ENCODE assay signal across 8 cellular contexts in the genomic region with DNA sequence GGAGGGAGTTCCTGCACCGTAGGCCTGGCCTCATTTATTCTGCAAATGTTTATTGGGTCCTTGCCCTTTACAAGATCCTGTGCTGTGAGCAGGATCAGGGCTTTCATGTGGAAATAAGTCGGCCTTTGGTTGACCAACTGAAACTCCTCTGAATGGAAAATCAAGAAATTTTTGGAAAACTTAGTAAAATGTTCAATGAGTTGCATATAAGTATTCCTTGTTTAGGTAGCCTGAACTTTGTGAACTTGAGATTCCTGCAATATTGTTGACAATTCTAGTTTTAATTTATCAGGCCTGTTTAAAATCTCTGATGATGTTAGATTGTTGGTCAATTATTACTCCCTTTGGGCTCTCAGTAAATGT. TPM values are rescaled to one million over a fixed set of nuclear protein-coding genes. Genes with fewer than 3 reads are reported as not detected.
DNase-seq lines count a peak whose midpoint lies in the region; ATAC-seq, FAIRE-seq and TF ChIP-seq lines count a peak whose summit lies in the region.

No MANE protein-coding gene starts in this region.

- peak overlapping the region; percentile 87 for H3K27ac Mint-ChIP-seq in activated naive CD8-positive, alpha-beta T cell treated with anti-CD3 and anti-CD28 coated beads, Interleukin-2, amount 10 ng/mL, durations not matched to agents 7 days and 5 days
- peak overlapping the region; percentile 92 to 93 for H3K27ac Mint-ChIP-seq in stimulated activated naive CD8-positive, alpha-beta T cell treated with anti-CD3 and anti-CD28 coated beads, Interleukin-15, amount 100 ng/mL, for 72 hours

- peak overlapping the region; percentile 88 for H3K4me2 ChIP-seq in keratinocyte (ENCODE audit: control insufficient read depth, extremely low read depth, insufficient read depth, low read depth, low read length)

- H2AFZ ChIP-seq in keratinocyte (ENCODE audit: control insufficient read depth, low read length) = peak overlapping the region; percentile 1

- peak overlapping the region; percentile 21; the same call in 1 of the 2 replicates for H3K27ac ChIP-seq in HUES6 (ENCODE audit: low read depth, low read length)
- peak overlapping the region; percentile 85 for H3K27ac ChIP-seq in keratinocyte (ENCODE audit: control insufficient read depth, insufficient read depth, low read length)

- peaks cover 28% of the 10 kb centered on the region for H3K36me3 Mint-ChIP-seq in activated naive CD8-positive, alpha-beta T cell treated with anti-CD3 and anti-CD28 coated beads, Interleukin-2, amount 10 ng/mL, durations not matched to agents 7 days and 5 days

- peak overlapping the region; percentile 95 for H3K4me3 Mint-ChIP-seq in activated naive CD8-positive, alpha-beta T cell treated with anti-CD3 and anti-CD28 coated beads, Interleukin-2, amount 10 ng/mL, durations not matched to agents 7 days and 5 days
- peak overlapping the region; percentile 92 to 95 for H3K4me3 Mint-ChIP-seq in stimulated activated naive CD8-positive, alpha-beta T cell treated with anti-CD3 and anti-CD28 coated beads, Interleukin-15, amount 100 ng/mL, for 72 hours

- dilution Hi-C loops in keratinocyte (cut with MboI; ENCODE audit: extremely low pct_ligation_motif_present, low sequenced_read_pairs) = loop anchor here (25.0 kb wide), 1 partner anchor 104 kb away; no protein-coding TSS in a partner anchor

- no peak for FAIRE-seq in keratinocyte (lab: Jason Lieb, UNC)

- peaks cover 26% of the 10 kb centered on the region for H3K4me1 Mint-ChIP-seq in activated naive CD8-positive, alpha-beta T cell treated with anti-CD3 and anti-CD28 coated beads, Interleukin-2, amount 10 ng/mL, durations not matched to agents 7 days and 5 days
- peaks cover 57% of the 10 kb centered on the region for H3K4me1 Mint-ChIP-seq in stimulated activated naive CD8-positive, alpha-beta T cell treated with anti-CD3 and anti-CD28 coated beads, Interleukin-15, amount 100 ng/mL, for 72 hours

- peaks cover 6% of the 10 kb centered on the region; the same call in 1 of the 2 replicates for H3K4me1 ChIP-seq in HUES6 (ENCODE audit: control insufficient read depth, insufficient read depth, low read length)
- H3K4me1 ChIP-seq in keratinocyte (ENCODE audit: control insufficient read depth, extremely low read depth, insufficient read depth, low read length) = peaks cover 15% of the 10 kb centered on the region

- H3K4me3 ChIP-seq in HUES6 (ENCODE audit: low read depth, low read length) (peak overlapping the region; percentile 86), keratinocyte (ENCODE audit: control insufficient read depth in 2 of 3, extremely low read depth in 1 of 3, insufficient read depth in 2 of 3, low read depth in 1 of 3, low read length in 3 of 3) (peak overlapping the region; percentile 70 to 77 (median 75))

- H3K36me3 ChIP-seq in HUES6 (ENCODE audit: control insufficient read depth, insufficient read depth, low read length) = peaks cover 42% of the 10 kb centered on the region
- H3K36me3 ChIP-seq in keratinocyte (ENCODE audit: control insufficient read depth in 2 of 2, extremely low read depth in 1 of 2, insufficient read depth in 2 of 2, low read length in 2 of 2) = peaks cover 7 to 12% of the 10 kb centered on the region in 2 experiments

- H3K9ac ChIP-seq in HUES6 (ENCODE audit: low read length) = peak overlapping the region; percentile 99
- H3K9ac ChIP-seq in keratinocyte (ENCODE audit: control insufficient read depth, extremely low read depth, insufficient read depth, low read length) = peak overlapping the region; percentile 91

- H3K79me2 ChIP-seq in keratinocyte (ENCODE audit: control insufficient read depth, insufficient read depth, low read length) = peaks cover 58% of the 10 kb centered on the region

- H3K9me1 ChIP-seq in keratinocyte (ENCODE audit: control insufficient read depth, extremely low read depth, insufficient read depth, low read length) = no peaks in the 10 kb centered on the region

- H3K9me3 ChIP-seq in HUES6 (ENCODE audit: control insufficient read depth, insufficient read depth, low read depth, low read length) = no peaks in the 10 kb centered on the region
- H3K9me3 ChIP-seq in keratinocyte (ENCODE audit: control insufficient read depth, low read depth, low read length) = no peaks in the 10 kb centered on the region

- DNase-seq in activated naive CD8-positive, alpha-beta T cell treated with anti-CD3 and anti-CD28 coated beads, Interleukin-2, amount 10 ng/mL, durations not matched to agents 7 days and 5 days = no peak
- DNase-seq in keratinocyte (ENCODE audit: low read depth, low spot score) (no peak), hepatic stellate cell (ENCODE audit: low spot score) (no peak), activated gamma-delta T cell treated with Interleukin-2 at 50 U/mL for 16 hours (no peak)
- DNase-seq in stimulated activated naive CD8-positive, alpha-beta T cell treated with anti-CD3 and anti-CD28 coated beads, Interleukin-15, amount 100 ng/mL, for 72 hours = no peak
- no peak for DNase-seq in stimulated activated CD8-positive, alpha-beta memory T cell treated with anti-CD3 and anti-CD28 coated beads, Interleukin-4, amount 100 ng/mL, for 48 hours

- no peak for TF ChIP-seq CTCF in keratinocyte (optimal IDR thresholded peaks at IDR 0.05 in 1 of 3, IDR thresholded peaks at IDR 0.05 in 1 of 3, conservative IDR thresholded peaks at IDR 0.05 in 1 of 3; ENCODE audit: extremely low read depth in 1 of 3, insufficient read depth in 2 of 3, low read length in 3 of 3)

- no peaks in the 10 kb centered on the region for H3K9me3 Mint-ChIP-seq in activated naive CD8-positive, alpha-beta T cell treated with anti-CD3 and anti-CD28 coated beads, Interleukin-2, amount 10 ng/mL, durations not matched to agents 7 days and 5 days
- no peaks in the 10 kb centered on the region for H3K9me3 Mint-ChIP-seq in stimulated activated naive CD8-positive, alpha-beta T cell treated with anti-CD3 and anti-CD28 coated beads, Interleukin-15, amount 100 ng/mL, for 72 hours

- peaks cover 3% of the 10 kb centered on the region for H4K20me1 ChIP-seq in keratinocyte (ENCODE audit: control insufficient read depth, extremely low read depth, insufficient read depth, low read length)

- H3K27me3 ChIP-seq in HUES6 (ENCODE audit: control insufficient read depth, insufficient read depth, low read length) (no peaks in the 10 kb centered on the region), keratinocyte (ENCODE audit: control insufficient read depth, extremely low read depth, insufficient read depth, low read length) (no peaks in the 10 kb centered on the region)

- POLR2A ChIA-PET in activated naive CD8-positive, alpha-beta T cell treated with anti-CD3 and anti-CD28 coated beads, Interleukin-2, amount 10 ng/mL, durations not matched to agents 7 days and 5 days (lab: Charles Lee) = interaction anchor here (1.1 kb wide), 1 partner anchor 54 kb away, joined by 5 read pairs; no protein-coding TSS in a partner anchor

- no peaks in the 10 kb centered on the region for H3K27me3 Mint-ChIP-seq in activated naive CD8-positive, alpha-beta T cell treated with anti-CD3 and anti-CD28 coated beads, Interleukin-2, amount 10 ng/mL, durations not matched to agents 7 days and 5 days
- no peaks in the 10 kb centered on the region for H3K27me3 Mint-ChIP-seq in stimulated activated naive CD8-positive, alpha-beta T cell treated with anti-CD3 and anti-CD28 coated beads, Interleukin-15, amount 100 ng/mL, for 72 hours

- no peak for ATAC-seq in activated naive CD8-positive, alpha-beta T cell treated with anti-CD3 and anti-CD28 coated beads, Interleukin-2, amount 10 ng/mL, durations not matched to agents 7 days and 5 days (ENCODE audit: low read depth)
- ATAC-seq in stimulated activated naive CD8-positive, alpha-beta T cell treated with anti-CD3 and anti-CD28 coated beads, Interleukin-15, amount 100 ng/mL, for 72 hours = no peak
- ATAC-seq in HG02973 (IDR thresholded peaks at IDR 0.05; ENCODE audit: unreplicated experiment) = no peak

RNA-seq across cellular contexts. Expression of gene MAML1, which starts 1.1 kb away (rescaled TPM):
- 10 to 100 TPM; 38.5 TPM for total RNA-seq in activated naive CD8-positive, alpha-beta T cell treated with anti-CD3 and anti-CD28 coated beads, Interleukin-2, amount 10 ng/mL, durations not matched to agents 7 days and 5 days
- polyA plus RNA-seq in keratinocyte = 3.2 to 6.0 TPM (median 4.9 TPM) in 3 replicates
- polyA plus RNA-seq in keratinocyte (2011; ENCODE audit: low read depth) = 2.4 TPM
- polyA plus RNA-seq in keratinocyte (2011; cell fraction: cytosol; rRNA removed) = 4.4 and 4.7 TPM in 2 replicates
- 13.0 and 14.7 TPM in 2 replicates for polyA plus RNA-seq in keratinocyte (2011; cell fraction: nucleus; rRNA removed)
- 7.6 and 10.0 TPM in 2 replicates for polyA plus RNA-seq in keratinocyte (2012; ENCODE audit: low replicate concordance)
- 4.4 to 22.6 TPM (median 7.3 TPM) in 3 replicates for polyA minus RNA-seq in keratinocyte
- 4.8 TPM for polyA minus RNA-seq in keratinocyte (2011; cell fraction: cytosol; rRNA and poly(A)+ RNA removed)
- 9.1 and 11.9 TPM in 2 replicates for polyA minus RNA-seq in keratinocyte (2011; cell fraction: nucleus; rRNA and poly(A)+ RNA removed)

RNA-seq across cellular contexts. Expression of gene CANX, which starts 35.0 kb away (rescaled TPM):
- total RNA-seq in activated naive CD8-positive, alpha-beta T cell treated with anti-CD3 and anti-CD28 coated beads, Interleukin-2, amount 10 ng/mL, durations not matched to agents 7 days and 5 days = 100 to 1,000 TPM; 255 to 294 TPM
- polyA plus RNA-seq in keratinocyte = 338 to 720 TPM (median 579 TPM) in 3 replicates
- polyA plus RNA-seq in keratinocyte (2011; ENCODE audit: low read depth) = 224 TPM
- polyA plus RNA-seq in keratinocyte (2011; cell fraction: cytosol; rRNA removed) = 167 and 348 TPM in 2 replicates
- polyA plus RNA-seq in keratinocyte (2011; cell fraction: nucleus; rRNA removed) = 353 and 525 TPM in 2 replicates
- polyA plus RNA-seq in keratinocyte (2012; ENCODE audit: low replicate concordance) = 255 and 517 TPM in 2 replicates
- polyA minus RNA-seq in keratinocyte = 749 to 1,149 TPM (median 774 TPM) in 3 replicates
- polyA minus RNA-seq in keratinocyte (2011; cell fraction: cytosol; rRNA and poly(A)+ RNA removed) = 354 TPM
- 542 and 1,030 TPM in 2 replicates for polyA minus RNA-seq in keratinocyte (2011; cell fraction: nucleus; rRNA and poly(A)+ RNA removed)

RNA-seq across cellular contexts. Expression of gene CBY3, which starts 52.9 kb away (rescaled TPM):
- total RNA-seq in activated naive CD8-positive, alpha-beta T cell treated with anti-CD3 and anti-CD28 coated beads, Interleukin-2, amount 10 ng/mL, durations not matched to agents 7 days and 5 days = under 1 TPM in 1 of 2 experiments, not detected in 1; 0.40 TPM
- not detected in 3 replicates for polyA plus RNA-seq in keratinocyte
- not detected for polyA plus RNA-seq in keratinocyte (2011; ENCODE audit: low read depth)
- polyA plus RNA-seq in keratinocyte (2011; cell fraction: cytosol; rRNA removed) = not detected in 2 replicates
- not detected in 2 replicates for polyA plus RNA-seq in keratinocyte (2011; cell fraction: nucleus; rRNA removed)
- polyA plus RNA-seq in keratinocyte (2012; ENCODE audit: low replicate concordance) = 0.31 TPM in 1 of 2 replicates, not detected in the other
- polyA minus RNA-seq in keratinocyte = not detected in 3 replicates
- not detected for polyA minus RNA-seq in keratinocyte (2011; cell fraction: cytosol; rRNA and poly(A)+ RNA removed)
- not detected in 2 replicates for polyA minus RNA-seq in keratinocyte (2011; cell fraction: nucleus; rRNA and poly(A)+ RNA removed)
